ENCODE assay signal across 40 cellular contexts in genomic region chr2:79578952-79579351, GRCh38.
"Had no signal": no experiment of that assay in that cellular context is flagged by ENCODE, and none has a peak within 500 bp of the region (broad histone marks: within the 10 kb centered on the region; RNA-seq: fewer than 3 reads in every experiment).

No MANE protein-coding gene starts in this region.

- ATAC-seq: activated naive CD4-positive, alpha-beta T cell treated with anti-CD3 and anti-CD28 coated beads, Interleukin-2, amount 50 U/mL, for 72 hours; activated naive CD8-positive, alpha-beta T cell treated with anti-CD3 and anti-CD28 coated beads, Interleukin-2, amount 50 U/mL, for 24 hours; activated T-cell treated with anti-CD3 and anti-CD28 coated beads, Interleukin-2, amount 50 U/mL, for 4 hours; activated T-cell treated with anti-CD3 and anti-CD28 coated beads, Interleukin-2, amount 50 U/mL, for 72 hours; activated T-helper 17 cell treated with anti-CD3 and anti-CD28 coated beads, Interleukin-2, amount 50 U/mL, for 72 hours; body of pancreas had no signal

- H3K27ac ChIP-seq: adrenal gland, ascending aorta, body of pancreas, brain microvascular endothelial cell, breast epithelium, cardiac muscle cell had no signal

- H3K27me3 Mint-ChIP-seq: activated naive CD4-positive, alpha-beta T cell treated with anti-CD3 and anti-CD28 coated beads, Interleukin-2, amount 10 ng/mL, durations not matched to agents 7 days and 5 days; activated naive CD4-positive, alpha-beta T cell treated with anti-CD3 and anti-CD28 coated beads, Interleukin-2, amount 50 U/mL, for 24 hours; activated naive CD8-positive, alpha-beta T cell; activated naive CD8-positive, alpha-beta T cell treated with anti-CD3 and anti-CD28 coated beads for 36 hours; activated naive CD8-positive, alpha-beta T cell treated with anti-CD3 and anti-CD28 coated beads, Interleukin-2, amount 10 ng/mL, durations not matched to agents 7 days and 5 days; activated naive CD8-positive, alpha-beta T cell treated with anti-CD3 and anti-CD28 coated beads, Interleukin-2, amount 50 U/mL, for 24 hours; activated T-cell treated with anti-CD3 and anti-CD28 coated beads, Interleukin-2, amount 50 U/mL, for 24 hours; activated T-helper 17 cell treated with anti-CD3 and anti-CD28 coated beads, Interleukin-2, amount 50 U/mL, for 72 hours; brain; central memory CD8-positive, alpha-beta T cell had no signal

- H3K9me3 ChIP-seq: adrenal gland, ascending aorta, body of pancreas, breast epithelium had no signal

- H3K27ac Mint-ChIP-seq: activated naive CD4-positive, alpha-beta T cell treated with anti-CD3 and anti-CD28 coated beads for 36 hours; activated naive CD4-positive, alpha-beta T cell treated with anti-CD3 and anti-CD28 coated beads, Interleukin-2, amount 10 ng/mL, durations not matched to agents 7 days and 5 days; activated naive CD4-positive, alpha-beta T cell treated with anti-CD3 and anti-CD28 coated beads, Interleukin-2, amount 50 U/mL, for 24 hours; activated naive CD4-positive, alpha-beta T cell treated with anti-CD3 and anti-CD28 coated beads, Interleukin-2, amount 50 U/mL, for 72 hours; activated naive CD8-positive, alpha-beta T cell; activated naive CD8-positive, alpha-beta T cell treated with anti-CD3 and anti-CD28 coated beads for 36 hours; activated naive CD8-positive, alpha-beta T cell treated with anti-CD3 and anti-CD28 coated beads, Interleukin-2, amount 10 ng/mL, durations not matched to agents 7 days and 5 days; activated naive CD8-positive, alpha-beta T cell treated with anti-CD3 and anti-CD28 coated beads, Interleukin-2, amount 50 U/mL, for 24 hours; activated T-cell treated with anti-CD3 and anti-CD28 coated beads, Interleukin-2, amount 50 U/mL, for 24 hours; activated T-cell treated with anti-CD3 and anti-CD28 coated beads, Interleukin-2, amount 50 U/mL, for 72 hours; activated T-helper 1 cell treated with anti-CD3 and anti-CD28 coated beads, Interleukin-12 subunit alpha, Interleukin-12 subunit beta, Interleukin-2, Interleukin-4 antibody, amounts not matched to agents 30 ng/mL and 10 ng/mL and 1 ng/mL, durations not matched to agents 14 hours and 24 hours and 36 hours; activated T-helper 17 cell treated with anti-CD3 and anti-CD28 coated beads, Interleukin-2, amount 50 U/mL, for 72 hours; activated T-helper 2 cell treated with anti-CD3 and anti-CD28 coated beads, Interferon-gamma antibody, Interleukin-2, Interleukin-4, amounts not matched to agents 10 μg/mL and 5 μg/mL and 100 μg/mL, durations not matched to agents 14 hours and 24 hours and 36 hours; brain had no signal

- H3K4me1 Mint-ChIP-seq: activated naive CD4-positive, alpha-beta T cell treated with anti-CD3 and anti-CD28 coated beads, Interleukin-2, amount 10 ng/mL, durations not matched to agents 7 days and 5 days; activated naive CD4-positive, alpha-beta T cell treated with anti-CD3 and anti-CD28 coated beads, Interleukin-2, amount 50 U/mL, for 24 hours; activated naive CD8-positive, alpha-beta T cell treated with anti-CD3 and anti-CD28 coated beads for 36 hours; activated naive CD8-positive, alpha-beta T cell treated with anti-CD3 and anti-CD28 coated beads, Interleukin-2, amount 10 ng/mL, durations not matched to agents 7 days and 5 days; activated naive CD8-positive, alpha-beta T cell treated with anti-CD3 and anti-CD28 coated beads, Interleukin-2, amount 50 U/mL, for 24 hours; activated T-helper 17 cell treated with anti-CD3 and anti-CD28 coated beads, Interleukin-2, amount 50 U/mL, for 72 hours; brain; central memory CD8-positive, alpha-beta T cell had no signal

- H3K36me3 Mint-ChIP-seq: activated naive CD4-positive, alpha-beta T cell treated with anti-CD3 and anti-CD28 coated beads, Interleukin-2, amount 10 ng/mL, durations not matched to agents 7 days and 5 days; activated naive CD4-positive, alpha-beta T cell treated with anti-CD3 and anti-CD28 coated beads, Interleukin-2, amount 50 U/mL, for 24 hours; activated naive CD4-positive, alpha-beta T cell treated with anti-CD3 and anti-CD28 coated beads, Interleukin-2, amount 50 U/mL, for 72 hours; activated naive CD8-positive, alpha-beta T cell; activated naive CD8-positive, alpha-beta T cell treated with anti-CD3 and anti-CD28 coated beads for 36 hours; activated naive CD8-positive, alpha-beta T cell treated with anti-CD3 and anti-CD28 coated beads, Interleukin-2, amount 10 ng/mL, durations not matched to agents 7 days and 5 days had no signal

- DNase-seq: activated effector memory CD4-positive, alpha-beta T cell treated with anti-CD3 and anti-CD28 coated beads, Interleukin-2, amount 50 U/mL, for 16 hours; activated effector memory CD4-positive, alpha-beta T cell treated with Interleukin-2 at 50 U/mL for 16 hours; activated gamma-delta T cell; activated gamma-delta T cell treated with Interleukin-2 at 50 U/mL for 16 hours; activated naive CD4-positive, alpha-beta T cell; activated naive CD4-positive, alpha-beta T cell treated with anti-CD3 and anti-CD28 coated beads for 36 hours; activated naive CD4-positive, alpha-beta T cell treated with anti-CD3 and anti-CD28 coated beads, Interleukin-2, amount 10 ng/mL, durations not matched to agents 7 days and 5 days; activated naive CD4-positive, alpha-beta T cell treated with anti-CD3 and anti-CD28 coated beads, Interleukin-2, amount 50 U/mL, for 16 hours; activated naive CD4-positive, alpha-beta T cell treated with Interleukin-2 at 50 U/mL for 16 hours; activated naive CD8-positive, alpha-beta T cell treated with anti-CD3 and anti-CD28 coated beads for 36 hours; activated naive CD8-positive, alpha-beta T cell treated with anti-CD3 and anti-CD28 coated beads, Interleukin-2, amount 10 ng/mL, durations not matched to agents 7 days and 5 days; activated naive CD8-positive, alpha-beta T cell treated with anti-CD3 and anti-CD28 coated beads, Interleukin-2, amount 50 U/mL, for 24 hours; activated T-cell treated with anti-CD3 and anti-CD28 coated beads, Interleukin-2, amount 50 U/mL, for 1 hour; activated T-cell treated with anti-CD3 and anti-CD28 coated beads, Interleukin-2, amount 50 U/mL, for 24 hours; activated T-cell treated with anti-CD3 and anti-CD28 coated beads, Interleukin-2, amount 50 U/mL, for 4 hours; activated T-cell treated with anti-CD3 and anti-CD28 coated beads, Interleukin-2, amount 50 U/mL, for 48 hours; activated T-cell treated with anti-CD3 and anti-CD28 coated beads, Interleukin-2, amount 50 U/mL, for 72 hours; adrenal gland; amniotic stem cell; amygdala; anterior cingulate cortex; aorta; body of pancreas; brain microvascular endothelial cell; caudate nucleus; central memory CD4-positive, alpha-beta T cell; cerebellar nuclear complex had no signal

- FAIRE-seq: astrocyte, bronchial epithelial cell had no signal

- H3K4me1 ChIP-seq: adrenal gland, ascending aorta, body of pancreas, breast epithelium had no signal

- H3K4me3 Mint-ChIP-seq: activated naive CD4-positive, alpha-beta T cell treated with anti-CD3 and anti-CD28 coated beads for 36 hours; activated naive CD4-positive, alpha-beta T cell treated with anti-CD3 and anti-CD28 coated beads, Interleukin-2, amount 10 ng/mL, durations not matched to agents 7 days and 5 days; activated naive CD4-positive, alpha-beta T cell treated with anti-CD3 and anti-CD28 coated beads, Interleukin-2, amount 50 U/mL, for 24 hours; activated naive CD8-positive, alpha-beta T cell; activated naive CD8-positive, alpha-beta T cell treated with anti-CD3 and anti-CD28 coated beads for 36 hours; activated naive CD8-positive, alpha-beta T cell treated with anti-CD3 and anti-CD28 coated beads, Interleukin-2, amount 10 ng/mL, durations not matched to agents 7 days and 5 days; activated naive CD8-positive, alpha-beta T cell treated with anti-CD3 and anti-CD28 coated beads, Interleukin-2, amount 50 U/mL, for 24 hours; activated T-cell treated with anti-CD3 and anti-CD28 coated beads, Interleukin-2, amount 50 U/mL, for 24 hours; activated T-cell treated with anti-CD3 and anti-CD28 coated beads, Interleukin-2, amount 50 U/mL, for 4 hours; activated T-cell treated with anti-CD3 and anti-CD28 coated beads, Interleukin-2, amount 50 U/mL, for 72 hours; activated T-helper 1 cell treated with anti-CD3 and anti-CD28 coated beads, Interleukin-12 subunit alpha, Interleukin-12 subunit beta, Interleukin-2, Interleukin-4 antibody, amounts not matched to agents 30 ng/mL and 10 ng/mL and 1 ng/mL, durations not matched to agents 14 hours and 24 hours and 36 hours; activated T-helper 17 cell treated with anti-CD3 and anti-CD28 coated beads, Interleukin-2, amount 50 U/mL, for 72 hours; brain; central memory CD8-positive, alpha-beta T cell had no signal

- H3K4me3 ChIP-seq: adrenal gland, ascending aorta, body of pancreas, breast epithelium, cardiac muscle cell had no signal

- H3K27me3 ChIP-seq: adrenal gland, ascending aorta, body of pancreas, brain microvascular endothelial cell, breast epithelium, cardiac muscle cell had no signal

- H3K36me3 ChIP-seq: adrenal gland, ascending aorta, brain microvascular endothelial cell, breast epithelium, cardiac muscle cell had no signal

- H3K9me3 Mint-ChIP-seq: activated naive CD8-positive, alpha-beta T cell treated with anti-CD3 and anti-CD28 coated beads for 36 hours had no signal
